Comparison of ENCODE assay signal across 9 cellular contexts in the genomic region with DNA sequence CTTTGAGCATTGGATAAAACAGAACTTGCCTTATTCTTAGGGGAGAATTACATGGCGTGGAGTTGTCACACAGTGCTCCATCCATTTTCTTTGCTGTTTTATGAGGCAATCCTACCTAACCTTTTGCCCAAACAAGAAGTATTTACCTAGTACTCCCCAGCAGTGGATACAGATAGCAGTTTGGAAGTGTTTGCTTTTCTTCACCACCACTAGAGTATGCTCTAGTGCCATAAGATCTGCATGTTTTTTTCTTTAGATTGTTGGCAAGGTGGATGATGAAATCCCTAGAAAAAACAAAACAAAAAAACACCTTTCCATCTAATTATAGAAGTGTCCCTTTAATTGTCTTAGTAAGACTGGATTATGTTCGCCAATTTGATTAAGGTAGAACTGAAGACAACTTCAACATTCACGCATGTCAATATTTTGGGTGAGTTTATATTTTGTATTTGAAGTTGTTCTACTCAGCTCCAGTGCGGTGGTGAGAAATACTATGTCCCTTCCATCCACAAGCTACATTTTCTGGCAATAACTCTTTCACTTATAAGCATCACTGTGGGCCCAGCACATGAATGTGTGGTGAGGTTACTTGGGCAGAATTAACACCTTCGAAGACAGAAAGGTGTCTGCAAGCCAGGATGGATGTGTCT. TPM values are rescaled to one million over a fixed set of nuclear protein-coding genes. Genes with fewer than 3 reads are reported as not detected.
DNase-seq lines count a peak whose midpoint lies in the region; ATAC-seq, FAIRE-seq and TF ChIP-seq lines count a peak whose summit lies in the region.
"Had no signal": no experiment of that assay in that cellular context is flagged by ENCODE, and none has a peak within 500 bp of the region (broad histone marks: within the 10 kb centered on the region; RNA-seq: fewer than 3 reads in every experiment).

No MANE protein-coding gene starts in this region.

- H3K27ac Mint-ChIP-seq in endodermal cell (peak overlapping the region; percentile 37), progenitor cell of endocrine pancreas (peak overlapping the region; percentile 15)
- H3K27ac Mint-ChIP-seq in activated T-helper 2 cell treated with anti-CD3 and anti-CD28 coated beads, Interferon-gamma antibody, Interleukin-2, Interleukin-4, amounts not matched to agents 10 μg/mL and 5 μg/mL and 100 μg/mL, durations not matched to agents 14 hours and 24 hours and 36 hours: no peak overlapping the region

- FAIRE-seq in A549 (lab: Jason Lieb, UNC) (no peak), GM12892 (lab: Jason Lieb, UNC) (peak; percentile 54)

- ATAC-seq in A549 (peak; percentile 64 to 76; a peak in 4 of 6 replicates), GM21390 (IDR thresholded peaks at IDR 0.05; ENCODE audit: unreplicated experiment) (no peak)

- H3K27me3 Mint-ChIP-seq in endodermal cell (ENCODE audit: insufficient read depth) (peaks cover 1% of the 10 kb centered on the region), progenitor cell of endocrine pancreas (peaks cover 29% of the 10 kb centered on the region)
- H3K27me3 Mint-ChIP-seq in activated T-helper 2 cell treated with anti-CD3 and anti-CD28 coated beads, Interferon-gamma antibody, Interleukin-2, Interleukin-4, amounts not matched to agents 10 μg/mL and 5 μg/mL and 100 μg/mL, durations not matched to agents 14 hours and 24 hours and 36 hours (ENCODE audit: low read depth): peaks cover 14% of the 10 kb centered on the region

- H3K27ac ChIP-seq in A549 (peak overlapping the region; percentile 21 to 33; a peak in 2 of 6 replicates), endodermal cell (ENCODE audit: low read depth, low read length) (no peak overlapping the region)

- TF ChIP-seq EP300 in A549 (IDR thresholded peaks at IDR 0.05): no peak

- no peaks in the 10 kb centered on the region for H3K36me3 Mint-ChIP-seq in endodermal cell (ENCODE audit: low read depth)
- H3K36me3 Mint-ChIP-seq in progenitor cell of endocrine pancreas (ENCODE audit: insufficient read depth): no peaks in the 10 kb centered on the region
- no peaks in the 10 kb centered on the region for H3K36me3 Mint-ChIP-seq in activated T-helper 2 cell treated with anti-CD3 and anti-CD28 coated beads, Interferon-gamma antibody, Interleukin-2, Interleukin-4, amounts not matched to agents 10 μg/mL and 5 μg/mL and 100 μg/mL, durations not matched to agents 14 hours and 24 hours and 36 hours (ENCODE audit: low read depth)

- peak; percentile 28 to 58 for DNase-seq in A549 (ENCODE audit: low read depth in 1 of 2, low spot score in 1 of 2)
- DNase-seq in GM12892 (ENCODE audit: insufficient read length): no peak
- DNase-seq in NCI-H510A treated with DMSO at 0.1 percent for 48 hours (lab: John Stamatoyannopoulos, UW): peak; percentile 68
- DNase-seq in endodermal cell: no peak
- no peak for DNase-seq in progenitor cell of endocrine pancreas (ENCODE audit: low spot score, unreplicated experiment)
- no peak for DNase-seq in activated T-helper 2 cell treated with anti-CD3 and anti-CD28 coated beads, Interferon-gamma antibody, Interleukin-2, Interleukin-4, amounts not matched to agents 10 μg/mL and 5 μg/mL and 100 μg/mL, durations not matched to agents 14 hours and 24 hours and 36 hours (ENCODE audit: low spot score)
- no peak for DNase-seq in nucleus accumbens (lab: John Stamatoyannopoulos, UW)

- H3K4me1 Mint-ChIP-seq in endodermal cell: peaks cover 53% of the 10 kb centered on the region
- peaks cover 12% of the 10 kb centered on the region for H3K4me1 Mint-ChIP-seq in progenitor cell of endocrine pancreas (ENCODE audit: low read depth)
- H3K4me1 Mint-ChIP-seq in activated T-helper 2 cell treated with anti-CD3 and anti-CD28 coated beads, Interferon-gamma antibody, Interleukin-2, Interleukin-4, amounts not matched to agents 10 μg/mL and 5 μg/mL and 100 μg/mL, durations not matched to agents 14 hours and 24 hours and 36 hours (ENCODE audit: low read depth): peaks cover 1% of the 10 kb centered on the region
- H3K4me1 Mint-ChIP-seq: central memory CD8-positive, alpha-beta T cell had no signal

- no peaks in the 10 kb centered on the region for H3K27me3 ChIP-seq in endodermal cell (ENCODE audit: control insufficient read depth, insufficient read depth, low read length, poor library complexity, severe bottlenecking)

- POLR2A ChIA-PET in A549 (lab: Yijun Ruan, JAX): no interaction called here

- 0 out of 3 replicates have a peak, but pooled peaks cover 2% of the 10 kb centered on the region for H3K4me1 ChIP-seq in A549
- peaks cover 20% of the 10 kb centered on the region for H3K4me1 ChIP-seq in endodermal cell (ENCODE audit: control insufficient read depth, insufficient read depth, low read length)

- H3K4me3 Mint-ChIP-seq in endodermal cell (no peak overlapping the region), progenitor cell of endocrine pancreas (ENCODE audit: low read depth) (no peak overlapping the region)
- no peak overlapping the region for H3K4me3 Mint-ChIP-seq in activated T-helper 2 cell treated with anti-CD3 and anti-CD28 coated beads, Interferon-gamma antibody, Interleukin-2, Interleukin-4, amounts not matched to agents 10 μg/mL and 5 μg/mL and 100 μg/mL, durations not matched to agents 14 hours and 24 hours and 36 hours (ENCODE audit: low read depth)
- H3K4me3 Mint-ChIP-seq: central memory CD8-positive, alpha-beta T cell had no signal

- peak overlapping the region; percentile 31; the same call in 2 of the 3 replicates for H3K4me2 ChIP-seq in A549

- intact Hi-C loops in activated T-helper 2 cell treated with anti-CD3 and anti-CD28 coated beads, Interferon-gamma antibody, Interleukin-2, Interleukin-4, amounts not matched to agents 10 μg/mL and 5 μg/mL and 100 μg/mL, durations not matched to agents 14 hours and 24 hours and 36 hours (cut with micrococcal nuclease): no loop called here

- peak; percentile 67 to 74 for TF ChIP-seq RAD21 in A549 (conservative IDR thresholded peaks at IDR 0.05 in 1 of 2, IDR thresholded peaks at IDR 0.05 in 1 of 2)

- H3K9me3 ChIP-seq in A549 (no peaks in the 10 kb centered on the region), endodermal cell (ENCODE audit: control insufficient read depth, low read length) (no peaks in the 10 kb centered on the region)

- H3K9ac ChIP-seq in endodermal cell (ENCODE audit: extremely low read depth, low read length, poor library complexity, severe bottlenecking): no peak overlapping the region

- CTCF ChIA-PET in A549 (lab: Yijun Ruan, JAX): interaction anchor here (1.0 kb wide), 2 partner anchors 11 to 18 kb away, joined by 3 read pairs; no protein-coding TSS in a partner anchor

- no peak overlapping the region for H3K4me3 ChIP-seq in A549
- no peak overlapping the region for H3K4me3 ChIP-seq in endodermal cell (ENCODE audit: low read length)

- TF ChIP-seq POLR2A in A549 (IDR thresholded peaks at IDR 0.05; ENCODE audit: low read length): no peak
- no peak for TF ChIP-seq POLR2A in GM12892 (IDR thresholded peaks at IDR 0.05; ENCODE audit: low read depth, low read length)

- TF ChIP-seq CTCF in A549 (IDR thresholded peaks at IDR 0.05) (peak; percentile 65), endodermal cell (conservative IDR thresholded peaks at IDR 0.05) (peak; percentile 85), progenitor cell of endocrine pancreas (IDR thresholded peaks at IDR 0.05; ENCODE audit: unreplicated experiment) (peak; percentile 70)

- H3K9me3 Mint-ChIP-seq in endodermal cell: no peaks in the 10 kb centered on the region
- H3K9me3 Mint-ChIP-seq in progenitor cell of endocrine pancreas (ENCODE audit: low read depth): no peaks in the 10 kb centered on the region
- no peaks in the 10 kb centered on the region for H3K9me3 Mint-ChIP-seq in activated T-helper 2 cell treated with anti-CD3 and anti-CD28 coated beads, Interferon-gamma antibody, Interleukin-2, Interleukin-4, amounts not matched to agents 10 μg/mL and 5 μg/mL and 100 μg/mL, durations not matched to agents 14 hours and 24 hours and 36 hours
- H3K9me3 Mint-ChIP-seq: central memory CD8-positive, alpha-beta T cell had no signal

- 25% methylated on average over 5 of the region's 5 CpGs for WGBS in A549 (ENCODE audit: missing lambda C conversion rate)
- 69 to 100% methylated on average over 1 to 4 of the region's 5 CpGs for WGBS in endodermal cell (ENCODE audit: insufficient coverage in 1 of 2, insufficient read length in 1 of 2), 2 experiments

- H3K36me3 ChIP-seq in endodermal cell (ENCODE audit: control insufficient read depth, insufficient read depth, low read length): no peaks in the 10 kb centered on the region

TF ChIP-seq in A549, 52 proteins besides CTCF, POLR2A, EP300 and RAD21:
- peak; percentile 58 for TF ChIP-seq SMC3 (IDR thresholded peaks at IDR 0.05)
- TF ChIP-seq, protein P1, sequence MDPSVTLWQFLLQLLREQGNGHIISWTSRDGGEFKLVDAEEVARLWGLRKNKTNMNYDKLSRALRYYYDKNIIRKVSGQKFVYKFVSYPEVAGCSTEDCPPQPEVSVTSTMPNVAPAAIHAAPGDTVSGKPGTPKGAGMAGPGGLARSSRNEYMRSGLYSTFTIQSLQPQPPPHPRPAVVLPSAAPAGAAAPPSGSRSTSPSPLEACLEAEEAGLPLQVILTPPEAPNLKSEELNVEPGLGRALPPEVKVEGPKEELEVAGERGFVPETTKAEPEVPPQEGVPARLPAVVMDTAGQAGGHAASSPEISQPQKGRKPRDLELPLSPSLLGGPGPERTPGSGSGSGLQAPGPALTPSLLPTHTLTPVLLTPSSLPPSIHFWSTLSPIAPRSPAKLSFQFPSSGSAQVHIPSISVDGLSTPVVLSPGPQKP (IDR thresholded peaks at IDR 0.05; ENCODE audit: low read depth, low read length): no peak

RNA-seq across cellular contexts. Expression of a gene that starts 23.6 kb away (rescaled TPM):
- polyA plus RNA-seq in A549 (2011; rRNA removed) (15.3 and 17.6 TPM in 2 replicates), A549 (2017; fragmentation: RNase III; extraction: RNeasy Plus Mini Kit Qiagen cat#74134 plus additional on column Dnase treatment) (6.1 to 7.2 TPM (median 6.2 TPM) in 3 replicates)
- 2.9 and 3.5 TPM in 2 replicates for polyA plus RNA-seq in A549 (2012; cell fraction: cytosol; rRNA removed)
- 7.0 and 11.9 TPM in 2 replicates for polyA plus RNA-seq in A549 (2012; cell fraction: nucleus; rRNA removed)
- polyA minus RNA-seq in A549 (2011; rRNA and poly(A)+ RNA removed): 32.4 and 35.2 TPM in 2 replicates
- 7.8 TPM for polyA plus RNA-seq in GM12892 (2012; ENCODE audit: missing spikeins)
- total RNA-seq in endodermal cell (10 to 100 TPM; 29.4 to 40.8 TPM), progenitor cell of endocrine pancreas (43.0 and 44.2 TPM in 2 replicates)
- 18.2 TPM for polyA plus RNA-seq in endodermal cell (2013, experiment 1 of 2)
- 19.4 TPM for polyA plus RNA-seq in endodermal cell (2013, experiment 2 of 2)
- 15.9 and 16.8 TPM in 2 replicates for total RNA-seq in activated T-helper 2 cell treated with anti-CD3 and anti-CD28 coated beads, Interferon-gamma antibody, Interleukin-2, Interleukin-4, amounts not matched to agents 10 μg/mL and 5 μg/mL and 100 μg/mL, durations not matched to agents 14 hours and 24 hours and 36 hours

Comparison
In these comparisons a context has a peak if more than half of its experiments do, and no peak if none do; other contexts are left out.
1. DNase-seq: peak in A549 (2 of 2) and NCI-H510A treated with DMSO at 0.1 percent for 48 hours (single experiment); none in GM12892 (single experiment), endodermal cell (single experiment), progenitor cell of endocrine pancreas (single experiment), activated T-helper 2 cell treated with anti-CD3 and anti-CD28 coated beads, Interferon-gamma antibody, Interleukin-2, Interleukin-4, amounts not matched to agents 10 μg/mL and 5 μg/mL and 100 μg/mL, durations not matched to agents 14 hours and 24 hours and 36 hours (single experiment) and nucleus accumbens (0 of 56).
2. Peak in every context shown above with its lines, with median percentiles within 50 percentile points of each other: CTCF ChIP-seq.